ENCODE assay signal across 15 cellular contexts in genomic region chr15:58383876-58384275, GRCh38. TPM values are rescaled to one million over a fixed set of nuclear protein-coding genes. Genes with fewer than 3 reads are reported as not detected.
DNase-seq lines count a peak whose midpoint lies in the region; ATAC-seq and TF ChIP-seq lines count a peak whose summit lies in the region.
"Had no signal": no experiment of that assay in that cellular context is flagged by ENCODE, and none has a peak within 500 bp of the region (broad histone marks: within the 10 kb centered on the region; RNA-seq: fewer than 3 reads in every experiment).

No MANE protein-coding gene starts in this region.

- TF ChIP-seq CTCF in BE2C (IDR thresholded peaks at IDR 0.05; ENCODE audit: low read depth, low read length) (0 out of 2 replicates have a peak, but pooled peaks have one; percentile 17), left lung (IDR thresholded peaks at IDR 0.05) (no peak)

- no peak overlapping the region for H3K18ac ChIP-seq in neuronal stem cell (ENCODE audit: low read length)

- no CpG with 5 or more reads among the region's 5 CpGs for WGBS in neuronal stem cell (ENCODE audit: extremely low coverage in 2 of 2, insufficient read length in 2 of 2, insufficient replicate concordance in 1 of 2), 2 donors

- H4K91ac ChIP-seq in neuronal stem cell (ENCODE audit: low read depth, low read length, poor library complexity): no peak overlapping the region

- H3K23ac ChIP-seq in neuronal stem cell (ENCODE audit: low read depth, low read length, poor library complexity): no peak overlapping the region

- DNase-seq in BE2C (no peak), KBM-7 (peak; percentile 30), neuronal stem cell (ENCODE audit: low spot score) (no peak), NAMALWA (ENCODE audit: low spot score) (no peak), left lung (no peak)
- peak; percentile 52 to 59 for DNase-seq in activated T-cell treated with anti-CD3 and anti-CD28 coated beads, Interleukin-2, amount 50 U/mL, for 72 hours
- DNase-seq in stimulated activated naive B cell treated with anti-CD40 and anti-IgM and Interleukin-4, amounts not matched to agents 10 μg/mL and 1 μg/mL and 100 μg/mL, for 72 hours: no peak
- DNase-seq: central memory CD4-positive, alpha-beta T cell; GDM1; NK-92 treated with Interleukin-12 subunit alpha and Interleukin-12 subunit beta, amount 100 ng/mL, for 24 hours; retina; SW 1271 had no signal

- H4K8ac ChIP-seq in neuronal stem cell (ENCODE audit: low read depth, low read length): no peak overlapping the region

- peaks cover 2 to 9% of the 10 kb centered on the region in 2 donors for H3K9me3 Mint-ChIP-seq in activated T-cell treated with anti-CD3 and anti-CD28 coated beads, Interleukin-2, amount 50 U/mL, for 72 hours
- H3K9me3 Mint-ChIP-seq in stimulated activated naive B cell treated with anti-CD40 and anti-IgM and Interleukin-4, amounts not matched to agents 10 μg/mL and 1 μg/mL and 100 μg/mL, for 72 hours: no peaks in the 10 kb centered on the region

- no peak overlapping the region for H3K4me2 ChIP-seq in neuronal stem cell (ENCODE audit: insufficient read depth, low read length, poor library complexity, severe bottlenecking)

- peaks cover 20% of the 10 kb centered on the region for H3K4me1 Mint-ChIP-seq in activated T-cell treated with anti-CD3 and anti-CD28 coated beads, Interleukin-2, amount 50 U/mL, for 72 hours (ENCODE audit: low read depth)
- H3K4me1 Mint-ChIP-seq in stimulated activated naive B cell treated with anti-CD40 and anti-IgM and Interleukin-4, amounts not matched to agents 10 μg/mL and 1 μg/mL and 100 μg/mL, for 72 hours: no peaks in the 10 kb centered on the region

- H3K4me3 ChIP-seq in BE2C (ENCODE audit: low read depth, low read length): no peak overlapping the region
- H3K4me3 ChIP-seq in neuronal stem cell (ENCODE audit: low read length in 2 of 2): no peak overlapping the region
- H3K4me3 ChIP-seq in left lung: no peak overlapping the region
- H3K4me3 ChIP-seq: BLaER1 treated with 17β-estradiol and CSF1 and Interleukin-3, amounts not matched to agents 10 nM and 100 nM had no signal

- H3K9me3 ChIP-seq in BE2C: no peaks in the 10 kb centered on the region
- H3K9me3 ChIP-seq in neuronal stem cell (replicated peaks in 1 of 2; ENCODE audit: control insufficient read depth in 2 of 2, insufficient read depth in 1 of 2, low read depth in 1 of 2, low read length in 2 of 2): peaks cover 0 to 2% of the 10 kb centered on the region in 2 donors
- H3K9me3 ChIP-seq in left lung: no peaks in the 10 kb centered on the region

- no peaks in the 10 kb centered on the region for H3K27me3 ChIP-seq in BE2C
- no peaks in the 10 kb centered on the region for H3K27me3 ChIP-seq in neuronal stem cell (ENCODE audit: control insufficient read depth in 3 of 3, insufficient read depth in 3 of 3, low read depth in 1 of 3, low read length in 3 of 3)
- H3K27me3 ChIP-seq in left lung: no peaks in the 10 kb centered on the region
- H3K27me3 ChIP-seq: BLaER1 treated with 17β-estradiol and CSF1 and Interleukin-3, amounts not matched to agents 10 nM and 100 nM had no signal

- in situ Hi-C loops in KBM-7 (cut with MboI; ENCODE audit: low pct_unique_long_range_greater_than_20kb, low sequenced_read_pairs): no loop called here

- no peak overlapping the region for H3K4me3 Mint-ChIP-seq in activated T-cell treated with anti-CD3 and anti-CD28 coated beads, Interleukin-2, amount 50 U/mL, for 72 hours
- H3K4me3 Mint-ChIP-seq in stimulated activated naive B cell treated with anti-CD40 and anti-IgM and Interleukin-4, amounts not matched to agents 10 μg/mL and 1 μg/mL and 100 μg/mL, for 72 hours: no peak overlapping the region
- H3K4me3 Mint-ChIP-seq: activated T-helper 1 cell treated with anti-CD3 and anti-CD28 coated beads, Interleukin-12 subunit alpha, Interleukin-12 subunit beta, Interleukin-2, Interleukin-4 antibody, amounts not matched to agents 30 ng/mL and 10 ng/mL and 1 ng/mL, durations not matched to agents 14 hours and 24 hours and 36 hours had no signal

- H2BK12ac ChIP-seq in neuronal stem cell (ENCODE audit: low read length): no peak overlapping the region

- peak; percentile 97 for ATAC-seq in activated T-cell treated with anti-CD3 and anti-CD28 coated beads, Interleukin-2, amount 50 U/mL, for 72 hours (replicated peaks in 1 of 2)
- ATAC-seq in left lung (no peak), HG02678 (IDR thresholded peaks at IDR 0.05; ENCODE audit: unreplicated experiment) (no peak)
- no peak for ATAC-seq in stimulated activated naive B cell treated with anti-CD40 and anti-IgM and Interleukin-4, amounts not matched to agents 10 μg/mL and 1 μg/mL and 100 μg/mL, for 72 hours (replicated peaks)

- H2AK5ac ChIP-seq in neuronal stem cell (ENCODE audit: low read depth, low read length): no peak overlapping the region

- no peaks in the 10 kb centered on the region for H3K4me1 ChIP-seq in BE2C
- H3K4me1 ChIP-seq in neuronal stem cell (ENCODE audit: control insufficient read depth in 2 of 2, insufficient read depth in 1 of 2, low read depth in 1 of 2, low read length in 2 of 2): peaks cover 10 to 12% of the 10 kb centered on the region in 2 donors
- H3K4me1 ChIP-seq in left lung: no peaks in the 10 kb centered on the region

- H3K27ac ChIP-seq in neuronal stem cell (replicated peaks; ENCODE audit: low read length) (no peak overlapping the region), left lung (no peak overlapping the region)
- H3K27ac ChIP-seq: BLaER1 treated with 17β-estradiol and CSF1 and Interleukin-3, amounts not matched to agents 10 nM and 100 nM had no signal

- intact Hi-C loops in left lung (cut with DNase I): no loop called here

- no peak overlapping the region for H2BK120ac ChIP-seq in neuronal stem cell (ENCODE audit: low read depth, low read length)

- H3K79me1 ChIP-seq in neuronal stem cell (ENCODE audit: low read depth, low read length): no peaks in the 10 kb centered on the region

- peaks cover 0 to 3% of the 10 kb centered on the region in 2 donors for H3K36me3 Mint-ChIP-seq in activated T-cell treated with anti-CD3 and anti-CD28 coated beads, Interleukin-2, amount 50 U/mL, for 72 hours (ENCODE audit: insufficient read depth in 2 of 2)
- no peaks in the 10 kb centered on the region for H3K36me3 Mint-ChIP-seq in stimulated activated naive B cell treated with anti-CD40 and anti-IgM and Interleukin-4, amounts not matched to agents 10 μg/mL and 1 μg/mL and 100 μg/mL, for 72 hours

- no peaks in the 10 kb centered on the region for H3K27me3 Mint-ChIP-seq in activated T-cell treated with anti-CD3 and anti-CD28 coated beads, Interleukin-2, amount 50 U/mL, for 72 hours (ENCODE audit: low read depth)
- no peaks in the 10 kb centered on the region for H3K27me3 Mint-ChIP-seq in stimulated activated naive B cell treated with anti-CD40 and anti-IgM and Interleukin-4, amounts not matched to agents 10 μg/mL and 1 μg/mL and 100 μg/mL, for 72 hours

- H3K36me3 ChIP-seq in BE2C: no peaks in the 10 kb centered on the region
- no peaks in the 10 kb centered on the region for H3K36me3 ChIP-seq in neuronal stem cell (replicated peaks in 1 of 2; ENCODE audit: control insufficient read depth in 2 of 2, insufficient read depth in 2 of 2, low read length in 2 of 2)
- H3K36me3 ChIP-seq in left lung: no peaks in the 10 kb centered on the region
- H3K36me3 ChIP-seq: BLaER1 treated with 17β-estradiol and CSF1 and Interleukin-3, amounts not matched to agents 10 nM and 100 nM had no signal

- H2BK15ac ChIP-seq in neuronal stem cell (ENCODE audit: low read length): no peak overlapping the region

- no peak overlapping the region for H3K4ac ChIP-seq in neuronal stem cell (ENCODE audit: low read length)

- H3K9ac ChIP-seq in neuronal stem cell (ENCODE audit: low read depth, low read length, poor library complexity): no peak overlapping the region
- H3K9ac ChIP-seq: BLaER1 treated with 17β-estradiol and CSF1 and Interleukin-3, amounts not matched to agents 10 nM and 100 nM had no signal

- peak overlapping the region; percentile 82 for H3K27ac Mint-ChIP-seq in activated T-cell treated with anti-CD3 and anti-CD28 coated beads, Interleukin-2, amount 50 U/mL, for 72 hours
- H3K27ac Mint-ChIP-seq in stimulated activated naive B cell treated with anti-CD40 and anti-IgM and Interleukin-4, amounts not matched to agents 10 μg/mL and 1 μg/mL and 100 μg/mL, for 72 hours: no peak overlapping the region
- H3K27ac Mint-ChIP-seq: activated T-helper 1 cell treated with anti-CD3 and anti-CD28 coated beads, Interleukin-12 subunit alpha, Interleukin-12 subunit beta, Interleukin-2, Interleukin-4 antibody, amounts not matched to agents 30 ng/mL and 10 ng/mL and 1 ng/mL, durations not matched to agents 14 hours and 24 hours and 36 hours had no signal

- H2AFZ ChIP-seq in neuronal stem cell (ENCODE audit: low read length): peak overlapping the region; percentile 76

- H3K14ac ChIP-seq in neuronal stem cell (ENCODE audit: low read length): no peak overlapping the region

- H2BK5ac ChIP-seq in neuronal stem cell (ENCODE audit: low read length): no peak overlapping the region

RNA-seq across cellular contexts. Expression of gene LIPC, which starts 47.9 kb away (rescaled TPM):
- polyA plus RNA-seq in BE2C (2012; ENCODE audit: insufficient read depth, insufficient read length, low read depth): not detected
- total RNA-seq in activated T-cell treated with anti-CD3 and anti-CD28 coated beads, Interleukin-2, amount 50 U/mL, for 72 hours: 1 to 10 TPM in 1 of 2 donors, under 1 TPM in 1; 0.93 to 2.2 TPM
- polyA plus RNA-seq in neuronal stem cell (2013, experiment 1 of 2): not detected
- polyA plus RNA-seq in neuronal stem cell (2013, experiment 2 of 2): not detected
- under 1 TPM; 0.58 to 0.76 TPM for total RNA-seq in left lung

Comparison
In these comparisons a context has a peak if more than half of its experiments do, and no peak if none do; other contexts are left out.
1. DNase-seq: peak in KBM-7 (single experiment) and activated T-cell treated with anti-CD3 and anti-CD28 coated beads, Interleukin-2, amount 50 U/mL, for 72 hours (2 of 2); none in BE2C (single experiment), neuronal stem cell (single experiment), NAMALWA (single experiment), left lung (0 of 2) and stimulated activated naive B cell treated with anti-CD40 and anti-IgM and Interleukin-4, amounts not matched to agents 10 μg/mL and 1 μg/mL and 100 μg/mL, for 72 hours (single experiment).
2. ATAC-seq: peak in activated T-cell treated with anti-CD3 and anti-CD28 coated beads, Interleukin-2, amount 50 U/mL, for 72 hours (2 of 2); none in left lung (single experiment), stimulated activated naive B cell treated with anti-CD40 and anti-IgM and Interleukin-4, amounts not matched to agents 10 μg/mL and 1 μg/mL and 100 μg/mL, for 72 hours (0 of 2) and HG02678 (single experiment).